10 cellular contexts compared by ENCODE assay signal in genomic region chr2:118834901-118835738, GRCh38. TPM values are rescaled to one million over a fixed set of nuclear protein-coding genes. Genes with fewer than 3 reads are reported as not detected.
A peak's percentile ranks its signal among the peaks of the same experiment; 100 is the strongest.
DNase-seq lines count a peak whose midpoint lies in the region; ATAC-seq, FAIRE-seq and TF ChIP-seq lines count a peak whose summit lies in the region.
"Had no signal": no experiment of that assay in that cellular context is flagged by ENCODE, and none has a peak within 500 bp of the region (broad histone marks: within the 10 kb centered on the region; RNA-seq: fewer than 3 reads in every experiment).

No MANE protein-coding gene starts in this region.

- H3K4ac ChIP-seq in H9 (ENCODE audit: low read depth, low read length): no peak overlapping the region

- H3K18ac ChIP-seq in H9 (ENCODE audit: insufficient read length, low read depth, low read length): no peak overlapping the region

- no peak overlapping the region for H2BK5ac ChIP-seq in H9 (ENCODE audit: insufficient read length, low read length)

- no peak for TF ChIP-seq POLR2A in spleen (IDR thresholded peaks at IDR 0.05)

- WGBS in H9 (ENCODE audit: extremely low coverage, insufficient read length, low lambda C conversion rate): no CpG with 5 or more reads among the region's 60 CpGs
- WGBS in spleen, 5 donors: 3 to 6% (median 4%) methylated on average over 58 to 60 of the region's 60 CpGs

- H3K27ac ChIP-seq in H9 (ENCODE audit: insufficient read length, low read depth, low read length): no peak overlapping the region
- no peak overlapping the region for H3K27ac ChIP-seq in astrocyte (ENCODE audit: low read depth, low read length)
- H3K27ac ChIP-seq in spleen: no peak overlapping the region

- H4K5ac ChIP-seq in H9 (ENCODE audit: insufficient read length, low read depth, low read length): no peak overlapping the region

- DNase-seq in H9 (peak; percentile 70), astrocyte (ENCODE audit: low read depth) (no peak), iPS-NIHi11 (ENCODE audit: low spot score) (peak; percentile 67), spleen (peak; percentile 64), LoVo (ENCODE audit: low spot score) (no peak), NOMO-1 treated with dmso at 0.1 percent for 144 hours (lab: John Stamatoyannopoulos, UW; ENCODE audit: unreplicated experiment) (no peak)
- DNase-seq: effector CD8-positive, alpha-beta T cell; SIG-M5 had no signal

- H3K23ac ChIP-seq in H9 (ENCODE audit: insufficient read length, low read depth, low read length): no peak overlapping the region

- no peak overlapping the region for H3K56ac ChIP-seq in H9 (ENCODE audit: insufficient read length, low read depth, low read length)

- H3K9me3 ChIP-seq in H9 (ENCODE audit: control insufficient read depth, low read depth, low read length) (no peaks in the 10 kb centered on the region), astrocyte (ENCODE audit: insufficient read depth, low read depth, low read length) (no peaks in the 10 kb centered on the region), spleen (no peaks in the 10 kb centered on the region)

- H3K4me1 ChIP-seq in H9 (ENCODE audit: insufficient read depth, low read length): no peaks in the 10 kb centered on the region; the same call in 1 of the 2 replicates
- peaks cover 7% of the 10 kb centered on the region for H3K4me1 ChIP-seq in astrocyte (ENCODE audit: insufficient read depth, low read length)
- H3K4me1 ChIP-seq in spleen: peaks cover 13 to 28% (median 23%) of the 10 kb centered on the region in 6 donors

- H4K91ac ChIP-seq in H9 (ENCODE audit: insufficient read length, low read depth, low read length): no peak overlapping the region

- H3K27me3 ChIP-seq in H9 (ENCODE audit: insufficient read depth, low read length) (peaks cover 88% of the 10 kb centered on the region), astrocyte (ENCODE audit: insufficient read depth, low read length) (peaks cover 61% of the 10 kb centered on the region), spleen (replicated peaks in 1 of 7) (peaks cover 15 to 100% (median 87%) of the 10 kb centered on the region in 7 donors)

- H3K79me1 ChIP-seq in H9 (ENCODE audit: insufficient read depth, low read depth, low read length, poor library complexity, severe bottlenecking): no peaks in the 10 kb centered on the region

- H2BK15ac ChIP-seq in H9 (ENCODE audit: low read depth, low read length): no peak overlapping the region

- H2AK5ac ChIP-seq in H9 (ENCODE audit: insufficient read length, low read length): no peak overlapping the region

- H3K4me3 Mint-ChIP-seq in H9 (peak overlapping the region; percentile 61 to 87), astrocyte (ENCODE audit: unreplicated experiment) (peak overlapping the region; percentile 72)

- H3K4me2 ChIP-seq in H9 (ENCODE audit: insufficient read depth, insufficient read length, low read length) (peak overlapping the region; percentile 83), astrocyte (ENCODE audit: low read length) (peak overlapping the region; percentile 87)

- peaks cover 100% of the 10 kb centered on the region for H3K27me3 Mint-ChIP-seq in H9 (ENCODE audit: low read depth)
- peaks cover 93% of the 10 kb centered on the region for H3K27me3 Mint-ChIP-seq in astrocyte (ENCODE audit: low read depth, unreplicated experiment)

- H3K4me3 ChIP-seq in astrocyte (ENCODE audit: insufficient read depth, low read depth, low read length): peak overlapping the region; percentile 48
- H3K4me3 ChIP-seq in spleen: peak overlapping the region; percentile 12 to 65 (median 36)

- intact Hi-C loops in spleen (cut with DNase I; ENCODE audit: low total_unique reads): no loop called here

- no peak for FAIRE-seq in astrocyte (lab: Jason Lieb, UNC)

- 0 out of 2 replicates have a peak overlapping the region, but pooled peaks have one; percentile 18 for H3K14ac ChIP-seq in H9 (ENCODE audit: insufficient read depth, low read length)

- H3K23me2 ChIP-seq in H9 (ENCODE audit: insufficient read length, low read depth, low read length, poor library complexity, severe bottlenecking): peaks cover 11% of the 10 kb centered on the region

- no peak overlapping the region for H2AFZ ChIP-seq in H9 (ENCODE audit: low read length)
- peak overlapping the region; percentile 77 for H2AFZ ChIP-seq in astrocyte (ENCODE audit: low read depth, low read length)

- H2BK120ac ChIP-seq in H9 (ENCODE audit: low read depth, low read length, poor library complexity, severe bottlenecking): no peak overlapping the region

- H3K36me3 Mint-ChIP-seq in H9 (ENCODE audit: insufficient read depth in 1 of 3, low read depth in 3 of 3): peaks cover 0 to 6% (median 0%) of the 10 kb centered on the region in 3 experiments; a peak in 2 of 7 replicates
- peaks cover 3% of the 10 kb centered on the region for H3K36me3 Mint-ChIP-seq in astrocyte (ENCODE audit: low read depth, unreplicated experiment)

- H3K9me3 Mint-ChIP-seq in H9 (peaks cover 0 to 9% of the 10 kb centered on the region in 2 experiments; a peak in 2 of 5 replicates), astrocyte (ENCODE audit: unreplicated experiment) (peaks cover 11% of the 10 kb centered on the region)

- no peaks in the 10 kb centered on the region for H3K79me2 ChIP-seq in H9 (ENCODE audit: insufficient read depth, low read length)
- H3K79me2 ChIP-seq in astrocyte (ENCODE audit: insufficient read depth, low read length): peaks cover 8% of the 10 kb centered on the region

- ATAC-seq in GM21515 (IDR thresholded peaks at IDR 0.05; ENCODE audit: unreplicated experiment) (no peak), HG03354 (IDR thresholded peaks at IDR 0.05; ENCODE audit: poor library complexity, severe bottlenecking, unreplicated experiment) (no peak)

- H3K9ac ChIP-seq in H9 (ENCODE audit: extremely low read depth, insufficient read length, low read length): no peak overlapping the region
- peak overlapping the region; percentile 51 for H3K9ac ChIP-seq in astrocyte (ENCODE audit: low read length)

- H3K36me3 ChIP-seq in astrocyte (ENCODE audit: insufficient read depth, low read length) (no peaks in the 10 kb centered on the region), spleen (no peaks in the 10 kb centered on the region)

- no peak overlapping the region for H2BK20ac ChIP-seq in H9 (ENCODE audit: low read depth, low read length, poor library complexity, severe bottlenecking)

- no peaks in the 10 kb centered on the region for H4K20me1 ChIP-seq in H9 (ENCODE audit: control insufficient read depth, insufficient read depth, insufficient read length)
- H4K20me1 ChIP-seq in astrocyte (ENCODE audit: insufficient read depth, low read length): no peaks in the 10 kb centered on the region

- TF ChIP-seq CTCF in H9 (conservative IDR thresholded peaks at IDR 0.05) (no peak), astrocyte (IDR thresholded peaks at IDR 0.05; ENCODE audit: insufficient read depth, low read depth, low read length) (no peak), spleen (IDR thresholded peaks at IDR 0.05 in 8 of 11, conservative IDR thresholded peaks at IDR 0.05 in 3 of 11) (no peak)

- no peak overlapping the region for H3T11ph ChIP-seq in H9 (ENCODE audit: low read length)

- H4K8ac ChIP-seq in H9 (replicated peaks; ENCODE audit: insufficient read length, low read depth, low read length): no peak overlapping the region

- no peak overlapping the region for H2BK12ac ChIP-seq in H9 (ENCODE audit: insufficient read length, low read depth, low read length)

- H3K27ac Mint-ChIP-seq in H9 (no peak overlapping the region), astrocyte (ENCODE audit: unreplicated experiment) (no peak overlapping the region)

- H3K4me1 Mint-ChIP-seq in H9: peaks cover 30 to 48% of the 10 kb centered on the region in 2 experiments
- H3K4me1 Mint-ChIP-seq in astrocyte (ENCODE audit: low read depth, unreplicated experiment): no peaks in the 10 kb centered on the region

RNA-seq across cellular contexts. Expression of gene EN1, which starts 12.3 kb away (rescaled TPM):
- not detected in 2 replicates for total RNA-seq in H9 (2021)
- 0.09 TPM in 1 of 2 replicates, not detected in the other for total RNA-seq in astrocyte
- not detected for total RNA-seq in spleen
- polyA plus RNA-seq in spleen: not detected

Comparison
In these comparisons a context has a peak if more than half of its experiments do, and no peak if none do; other contexts are left out.
1. DNase-seq: peak in H9 (single experiment), iPS-NIHi11 (single experiment) and spleen (single experiment); none in astrocyte (single experiment), LoVo (single experiment) and NOMO-1 treated with dmso at 0.1 percent for 144 hours (single experiment).